In genomic region chr14:99718811-99719192, GRCh38 we compare ENCODE assay signal across 15 cellular contexts. TPM values are rescaled to one million over a fixed set of nuclear protein-coding genes. Genes with fewer than 3 reads are reported as not detected.
A peak's percentile ranks its signal among the peaks of the same experiment; 100 is the strongest.
DNase-seq lines count a peak whose midpoint lies in the region; ATAC-seq, FAIRE-seq and TF ChIP-seq lines count a peak whose summit lies in the region.
"Had no signal": no experiment of that assay in that cellular context is flagged by ENCODE, and none has a peak within 500 bp of the region (broad histone marks: within the 10 kb centered on the region; RNA-seq: fewer than 3 reads in every experiment).

No MANE protein-coding gene starts in this region.

- H3K27ac ChIP-seq in kidney (ENCODE audit: low read depth in 2 of 2, low read length in 2 of 2), result no peak overlapping the region
- H3K27ac ChIP-seq: C4-2B had no signal

- FAIRE-seq in kidney (lab: Jason Lieb, UNC), result no peak

- no peaks in the 10 kb centered on the region for H3K36me3 ChIP-seq in kidney (ENCODE audit: control insufficient read depth in 1 of 2, insufficient read depth in 2 of 2, low read length in 2 of 2)

- ATAC-seq in GM18867 (IDR thresholded peaks at IDR 0.05; ENCODE audit: unreplicated experiment) (peak; percentile 55), GM21528 (IDR thresholded peaks at IDR 0.05; ENCODE audit: low FRiP score, unreplicated experiment) (peak; percentile 60), HG03135 (IDR thresholded peaks at IDR 0.05; ENCODE audit: unreplicated experiment) (peak; percentile 59)

- H3K9me3 ChIP-seq in kidney (ENCODE audit: control insufficient read depth in 1 of 2, low read length in 2 of 2), result no peaks in the 10 kb centered on the region

- H3K4me3 ChIP-seq in kidney (ENCODE audit: low read length in 2 of 2), result no peak overlapping the region
- H3K4me3 ChIP-seq: lung had no signal

- no peak for TF ChIP-seq CTCF in kidney (IDR thresholded peaks at IDR 0.05; ENCODE audit: borderline replicate concordance, extremely low read depth, insufficient read depth)

- H3K4me1 ChIP-seq in kidney (ENCODE audit: control insufficient read depth in 1 of 2, insufficient read depth in 1 of 2, low read depth in 1 of 2, low read length in 2 of 2), result no peaks in the 10 kb centered on the region

- DNase-seq in head of caudate nucleus (peak in 31 of 42 donors; percentile 37 to 84 (median 62)), kidney (no peak), NCI-H526 (lab: John Stamatoyannopoulos, UW) (no peak), NCI-H128 (lab: John Stamatoyannopoulos, UW; ENCODE audit: unreplicated experiment) (no peak)
- DNase-seq: activated naive CD4-positive, alpha-beta T cell treated with anti-CD3 and anti-CD28 coated beads, Interleukin-2, amount 50 U/mL, for 16 hours; IMR-90; NCI-H1105 treated with DMSO at 0.1 percent for 48 hours; NCI-H748 treated with DMSO at 0.1 percent for 48 hours; nephron progenitor cell; SHP77 had no signal

- intact Hi-C loops in head of caudate nucleus (cut with DNase I) (no loop called here), kidney (cut with DNase I) (no loop called here)

- no peak overlapping the region for H3K9ac ChIP-seq in kidney (ENCODE audit: low read length in 2 of 2)

RNA-seq across cellular contexts. Expression of gene CYP46A1, which starts 34.7 kb away (rescaled TPM):
- total RNA-seq in kidney, result 0.82 TPM
- 2.5 TPM for polyA plus RNA-seq in kidney (ENCODE audit: insufficient read depth, low read depth, low replicate concordance)

Comparison
In these comparisons a context has a peak if more than half of its experiments do, and no peak if none do; other contexts are left out.
1. DNase-seq: peak in head of caudate nucleus (31 of 42); none in kidney (single experiment), NCI-H526 (0 of 2) and NCI-H128 (single experiment).
2. Peak in every context shown above with its lines, with median percentiles within 50 percentile points of each other: ATAC-seq.